17 cellular contexts compared by ENCODE assay signal in genomic region chr17:41084100-41084856, GRCh38. TPM values are rescaled to one million over a fixed set of nuclear protein-coding genes. Genes with fewer than 3 reads are reported as not detected.
"Had no signal": no experiment of that assay in that cellular context is flagged by ENCODE, and none has a peak within 500 bp of the region (broad histone marks: within the 10 kb centered on the region; RNA-seq: fewer than 3 reads in every experiment).

Gene KRTAP4-7, plus strand, starts transcription at chr17:41084150. Its CDS starts 57 bp downstream, at chr17:41084207.

RNA-seq across cellular contexts. Expression of gene KRTAP4-7, which starts in this region (rescaled TPM):
- total RNA-seq: activated CD4-positive, alpha-beta T cell treated with anti-CD3 and anti-CD28 coated beads for 36 hours; activated CD4-positive, alpha-beta T cell treated with anti-CD3 and anti-CD28 coated beads, Interleukin-2, amount 10 ng/mL, durations not matched to agents 7 days and 5 days; activated CD8-positive, alpha-beta T cell treated with anti-CD3 and anti-CD28 coated beads, Interleukin-2, amount 10 ng/mL, durations not matched to agents 7 days and 5 days; activated naive CD8-positive, alpha-beta T cell treated with anti-CD3 and anti-CD28 coated beads, Interleukin-2, amount 10 ng/mL, durations not matched to agents 7 days and 5 days; activated T-helper 2 cell treated with anti-CD3 and anti-CD28 coated beads, Interferon-gamma antibody, Interleukin-2, Interleukin-4, amounts not matched to agents 10 μg/mL and 5 μg/mL and 100 μg/mL, durations not matched to agents 14 hours and 24 hours and 36 hours; ascending aorta; body of pancreas; breast epithelium; cardiac septum; M059J; OCI-LY7; Right ventricle myocardium inferior; T-cell; T-helper 17 cell; WTC11 had no signal
- polyA plus RNA-seq: adipose tissue, SK-N-SH had no signal
